ENCODE assay signal across 12 cellular contexts in genomic region chr20:31566332-31566657, GRCh38. TPM values are rescaled to one million over a fixed set of nuclear protein-coding genes. Genes with fewer than 3 reads are reported as not detected.
A peak's percentile ranks its signal among the peaks of the same experiment; 100 is the strongest.
DNase-seq lines count a peak whose midpoint lies in the region; TF ChIP-seq lines count a peak whose summit lies in the region.
"Had no signal": no experiment of that assay in that cellular context is flagged by ENCODE, and none has a peak within 500 bp of the region (broad histone marks: within the 10 kb centered on the region; RNA-seq: fewer than 3 reads in every experiment).

No MANE protein-coding gene starts in this region.

- no TSS peak for BruUV-seq in MCF 10A (replicated peaks; lab: Mats Ljungman, UMichigan)

- H3K4me1 ChIP-seq in MM.1S (ENCODE audit: low read length): peaks cover 62% of the 10 kb centered on the region

- H3K36me3 Mint-ChIP-seq in MCF 10A (ENCODE audit: insufficient read depth, unreplicated experiment) (peaks cover 81% of the 10 kb centered on the region), nephron (ENCODE audit: low read depth) (peaks cover 23% of the 10 kb centered on the region), chondrocyte (ENCODE audit: low read depth) (peaks cover 14% of the 10 kb centered on the region)
- H3K36me3 Mint-ChIP-seq: natural killer cell had no signal

- H3K79me2 ChIP-seq in MM.1S (ENCODE audit: low read length): peaks cover 10% of the 10 kb centered on the region; the same call in 1 of the 2 replicates

- no peak overlapping the region for H2AFZ ChIP-seq in MM.1S (ENCODE audit: low read length)

- H3K4me1 Mint-ChIP-seq in MCF 10A (ENCODE audit: insufficient read depth, unreplicated experiment): peaks cover 42% of the 10 kb centered on the region
- H3K4me1 Mint-ChIP-seq in nephron: peaks cover 35% of the 10 kb centered on the region
- peaks cover 45% of the 10 kb centered on the region for H3K4me1 Mint-ChIP-seq in chondrocyte (ENCODE audit: low read depth)

- no peaks in the 10 kb centered on the region for H4K20me1 ChIP-seq in MM.1S (ENCODE audit: insufficient read depth, low read length)

- H3F3A ChIP-seq in MM.1S (ENCODE audit: insufficient read depth, low read length): peaks cover 65% of the 10 kb centered on the region

- H3K9me3 Mint-ChIP-seq in MCF 10A (ENCODE audit: unreplicated experiment): no peaks in the 10 kb centered on the region
- H3K9me3 Mint-ChIP-seq in nephron: no peaks in the 10 kb centered on the region
- H3K9me3 Mint-ChIP-seq in chondrocyte (ENCODE audit: low read depth): no peaks in the 10 kb centered on the region
- H3K9me3 Mint-ChIP-seq: natural killer cell had no signal

- no peaks in the 10 kb centered on the region for H3K27me3 ChIP-seq in MM.1S (replicated peaks; ENCODE audit: insufficient read depth, low read length)

- H3K36me3 ChIP-seq in MM.1S (replicated peaks; ENCODE audit: insufficient read depth, low read length): no peaks in the 10 kb centered on the region; the same call in 1 of the 2 replicates

- H3K9me3 ChIP-seq in MM.1S (replicated peaks; ENCODE audit: insufficient read depth, low read length): no peaks in the 10 kb centered on the region

- no peak overlapping the region for H3K4me3 ChIP-seq in MM.1S (ENCODE audit: low read length)

- POLR2A ChIA-PET in MCF 10A (lab: Yijun Ruan, JAX) (interaction anchor here (0.6 to 30.6 kb wide), 11 partner anchors 8 to 154 kb away, joined by 3 to 1321 read pairs (median 7); partner anchors contain the start of gene ID1), HEK293T (lab: Yijun Ruan, JAX) (interaction anchor here (1.4 to 11.7 kb wide), 2 partner anchors 10 to 42 kb away, joined by 6 to 260 read pairs; partner anchors contain the start of gene ID1)

- peak overlapping the region; percentile 26; the same call in 1 of the 2 replicates for H3K9ac ChIP-seq in MM.1S (ENCODE audit: low read length)

- H3K4me3 Mint-ChIP-seq in MCF 10A (ENCODE audit: unreplicated experiment): no peak overlapping the region
- no peak overlapping the region for H3K4me3 Mint-ChIP-seq in nephron
- no peak overlapping the region for H3K4me3 Mint-ChIP-seq in chondrocyte (ENCODE audit: unreplicated experiment)
- H3K4me3 Mint-ChIP-seq: natural killer cell had no signal

- no peak for TF ChIP-seq CTCF in MM.1S (IDR thresholded peaks at IDR 0.05; ENCODE audit: low read length)
- no peak for TF ChIP-seq CTCF in MCF 10A (IDR thresholded peaks at IDR 0.05; ENCODE audit: unreplicated experiment)
- TF ChIP-seq CTCF in nephron (IDR thresholded peaks at IDR 0.05; ENCODE audit: unreplicated experiment in 3 of 3): no peak
- no peak for TF ChIP-seq CTCF in chondrocyte (IDR thresholded peaks at IDR 0.05)

- H3K27me3 Mint-ChIP-seq in MCF 10A (ENCODE audit: insufficient read depth, unreplicated experiment) (no peaks in the 10 kb centered on the region), nephron (ENCODE audit: low read depth) (no peaks in the 10 kb centered on the region), chondrocyte (ENCODE audit: low read depth) (no peaks in the 10 kb centered on the region)

- intact Hi-C loops in MCF 10A (cut with micrococcal nuclease): no loop called here

- CTCF ChIA-PET in MCF 10A (lab: Yijun Ruan, JAX): interaction anchor here (1.0 to 31.0 kb wide), 12 partner anchors 8 to 161 kb away, joined by 3 to 1902 read pairs (median 10); partner anchors contain the start of genes BCL2L1, HM13 and ID1
- CTCF ChIA-PET in HEK293T (lab: Yijun Ruan, JAX): interaction anchor here (7.0 kb wide), 1 partner anchor 46 kb away, joined by 107 read pairs; no protein-coding TSS in a partner anchor

- peak overlapping the region; percentile 71 for H3K27ac ChIP-seq in MM.1S (ENCODE audit: low read length)

- peak; percentile 64 for DNase-seq in COR-L47 (lab: John Stamatoyannopoulos, UW)
- no peak for DNase-seq in MM.1S
- no peak for DNase-seq in MCF 10A (ENCODE audit: unreplicated experiment)
- no peak for DNase-seq in NCI-H2196 (lab: John Stamatoyannopoulos, UW; ENCODE audit: unreplicated experiment)
- DNase-seq in chondrocyte (ENCODE audit: low spot score): no peak
- no peak for DNase-seq in SHP77 treated with DMSO at 0.1 percent for 48 hours (lab: John Stamatoyannopoulos, UW)
- no peak for DNase-seq in HEK293T (ENCODE audit: extremely low spot score)
- DNase-seq: activated T-cell treated with anti-CD3 and anti-CD28 coated beads, Interleukin-2, amount 50 U/mL, for 1 hour; GF-D8; left cardiac atrium; natural killer cell had no signal

- H3K9me2 ChIP-seq in MM.1S (replicated peaks; ENCODE audit: insufficient read depth, low read length): no peaks in the 10 kb centered on the region

- H3K27ac Mint-ChIP-seq in MCF 10A (ENCODE audit: low read depth, unreplicated experiment) (peak overlapping the region; percentile 42), nephron (peak overlapping the region; percentile 77 to 89 (median 87)), chondrocyte (ENCODE audit: unreplicated experiment) (no peak overlapping the region)

- 0 out of 2 replicates have a peak overlapping the region, but pooled peaks have one; percentile 6 for H3K4me2 ChIP-seq in MM.1S (ENCODE audit: low read depth, low read length)

TF ChIP-seq in HEK293T, 16 proteins besides CTCF, POLR2A, EP300 and RAD21:
- TF ChIP-seq SUZ12 (IDR thresholded peaks at IDR 0.05) (no peak), LEF1 (IDR thresholded peaks at IDR 0.05; ENCODE audit: borderline replicate concordance) (no peak), ZNF384 (IDR thresholded peaks at IDR 0.05) (no peak), FOXK2 (IDR thresholded peaks at IDR 0.05) (no peak), SP1 (IDR thresholded peaks at IDR 0.05) (no peak), BHLHE40 (IDR thresholded peaks at IDR 0.05; ENCODE audit: borderline replicate concordance) (no peak), PKNOX1 (IDR thresholded peaks at IDR 0.05) (no peak), HDGF (IDR thresholded peaks at IDR 0.05; ENCODE audit: borderline replicate concordance) (no peak), FOXM1 (IDR thresholded peaks at IDR 0.05; ENCODE audit: borderline replicate concordance) (no peak), NFRKB (IDR thresholded peaks at IDR 0.05) (no peak), L3MBTL2 (conservative IDR thresholded peaks at IDR 0.05) (no peak), ELF4 (IDR thresholded peaks at IDR 0.05) (no peak), ARNT (IDR thresholded peaks at IDR 0.05) (no peak), TARDBP (IDR thresholded peaks at IDR 0.05) (no peak), FOXA1 (IDR thresholded peaks at IDR 0.05) (no peak), CTBP1 (IDR thresholded peaks at IDR 0.05; ENCODE audit: borderline replicate concordance) (no peak)

RNA-seq across cellular contexts. Expression of gene ID1, which starts 38.8 kb away (rescaled TPM):
- total RNA-seq in MCF 10A (2022) (35.7 and 38.4 TPM in 2 replicates), chondrocyte (7.7 to 73.7 TPM (median 9.0 TPM) in 3 replicates)

RNA-seq across cellular contexts. Expression of gene HM13, which starts 52.1 kb away (rescaled TPM):
- total RNA-seq in MCF 10A (2022): 276 and 338 TPM in 2 replicates
- total RNA-seq in chondrocyte: 228 to 277 TPM (median 269 TPM) in 3 replicates
